8 cellular contexts compared by ENCODE assay signal in the genomic region with DNA sequence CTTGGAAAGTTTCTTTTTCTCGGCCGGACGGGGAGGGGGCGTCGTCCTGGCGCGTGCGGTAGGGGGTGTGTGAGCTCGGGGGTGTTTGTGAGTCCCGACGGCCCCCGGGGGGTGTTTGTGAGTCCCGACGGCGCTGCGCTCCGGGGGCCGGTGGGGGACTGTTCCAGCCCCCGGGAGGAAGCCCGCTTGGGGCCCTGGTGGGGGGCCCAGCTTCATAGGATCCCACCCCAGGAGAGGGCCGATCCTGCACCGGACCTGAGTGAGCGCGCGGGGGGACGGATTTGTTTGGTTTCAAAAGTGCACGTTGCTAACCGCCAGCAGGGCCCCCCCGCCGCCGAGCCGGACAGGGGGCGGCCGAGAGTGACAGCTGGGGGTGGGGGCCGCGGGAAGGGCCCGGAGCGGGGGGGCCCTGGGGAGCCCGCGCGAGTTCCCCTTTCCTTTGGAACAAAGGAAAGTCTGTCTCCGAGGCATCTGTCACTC. TPM values are rescaled to one million over a fixed set of nuclear protein-coding genes. Genes with fewer than 3 reads are reported as not detected.
DNase-seq lines count a peak whose midpoint lies in the region; ATAC-seq and TF ChIP-seq lines count a peak whose summit lies in the region.

No MANE protein-coding gene starts in this region.

- H3K9me3 ChIP-seq in neutrophil = no peaks in the 10 kb centered on the region

- peaks cover 13% of the 10 kb centered on the region for H3K36me3 Mint-ChIP-seq in activated CD8-positive, alpha-beta memory T cell treated with anti-CD3 and anti-CD28 coated beads, Interleukin-2, amount 10 ng/mL, durations not matched to agents 7 days and 5 days

- H3K4me1 ChIP-seq in foreskin keratinocyte (no peaks in the 10 kb centered on the region), neutrophil (ENCODE audit: control insufficient read depth in 1 of 2, insufficient read depth in 1 of 2, low read depth in 1 of 2, low read length in 1 of 2) (peaks cover 16 to 17% of the 10 kb centered on the region in 2 experiments)

- H3K27ac ChIP-seq in foreskin keratinocyte (peak overlapping the region; percentile 87), neutrophil (peak overlapping the region; percentile 74)

- H3K27ac Mint-ChIP-seq in activated CD8-positive, alpha-beta memory T cell treated with anti-CD3 and anti-CD28 coated beads, Interleukin-2, amount 10 ng/mL, durations not matched to agents 7 days and 5 days = peak overlapping the region; percentile 79

- no peaks in the 10 kb centered on the region for H3K27me3 Mint-ChIP-seq in activated CD8-positive, alpha-beta memory T cell treated with anti-CD3 and anti-CD28 coated beads, Interleukin-2, amount 10 ng/mL, durations not matched to agents 7 days and 5 days

- TF ChIP-seq CTCF in GM12865 (IDR thresholded peaks at IDR 0.05; ENCODE audit: insufficient read depth, low read depth, low read length, missing control alignments) (no peak), LNCaP clone FGC (IDR thresholded peaks at IDR 0.05; ENCODE audit: control insufficient read depth, extremely low read depth, insufficient read depth) (no peak), foreskin keratinocyte (conservative IDR thresholded peaks at IDR 0.05) (peak; percentile 8), neutrophil (IDR thresholded peaks at IDR 0.05) (no peak)

- peak; percentile 1 for ATAC-seq in activated CD8-positive, alpha-beta memory T cell treated with anti-CD3 and anti-CD28 coated beads, Interleukin-2, amount 10 ng/mL, durations not matched to agents 7 days and 5 days
- ATAC-seq in foreskin keratinocyte (no peak), HG03565 (IDR thresholded peaks at IDR 0.05; ENCODE audit: unreplicated experiment) (no peak)

- CTCF ChIA-PET in activated CD8-positive, alpha-beta memory T cell treated with anti-CD3 and anti-CD28 coated beads, Interleukin-2, amount 10 ng/mL, durations not matched to agents 7 days and 5 days (lab: Charles Lee) = interaction anchor here (0.6 to 6.4 kb wide), 9 partner anchors 11 to 181 kb away, joined by 3 to 54 read pairs (median 4); partner anchors contain the start of gene RAB5IF

- H3K9me3 Mint-ChIP-seq in activated CD8-positive, alpha-beta memory T cell treated with anti-CD3 and anti-CD28 coated beads, Interleukin-2, amount 10 ng/mL, durations not matched to agents 7 days and 5 days (ENCODE audit: low read depth) = no peaks in the 10 kb centered on the region

- no peaks in the 10 kb centered on the region for H3K36me3 ChIP-seq in neutrophil

- H3K4me3 Mint-ChIP-seq in activated CD8-positive, alpha-beta memory T cell treated with anti-CD3 and anti-CD28 coated beads, Interleukin-2, amount 10 ng/mL, durations not matched to agents 7 days and 5 days = peak overlapping the region; percentile 85

- no peaks in the 10 kb centered on the region for H3K27me3 ChIP-seq in foreskin keratinocyte
- peaks cover 60% of the 10 kb centered on the region for H3K27me3 ChIP-seq in neutrophil

- H3K4me1 Mint-ChIP-seq in activated CD8-positive, alpha-beta memory T cell treated with anti-CD3 and anti-CD28 coated beads, Interleukin-2, amount 10 ng/mL, durations not matched to agents 7 days and 5 days = peaks cover 37% of the 10 kb centered on the region

- H3K4me3 ChIP-seq in GM12865 (ENCODE audit: low read depth, low read length) (peak overlapping the region; percentile 86), LNCaP clone FGC (ENCODE audit: low read depth, low read length) (peak overlapping the region; percentile 78), neutrophil (ENCODE audit: low read depth in 1 of 2, low read length in 1 of 2) (peak overlapping the region; percentile 77 to 97)

- DNase-seq in GM12865 (ENCODE audit: low read depth) = peak; percentile 59
- no peak for DNase-seq in LNCaP clone FGC (ENCODE audit: low read depth)
- DNase-seq in activated CD8-positive, alpha-beta memory T cell treated with anti-CD3 and anti-CD28 coated beads, Interleukin-2, amount 10 ng/mL, durations not matched to agents 7 days and 5 days = peak; percentile 56
- DNase-seq in foreskin keratinocyte = no peak
- DNase-seq in OCI-M2 (lab: John Stamatoyannopoulos, UW; ENCODE audit: unreplicated experiment) = no peak
- DNase-seq in SHP77 treated with DMSO at 0.1 percent for 48 hours (lab: John Stamatoyannopoulos, UW) = no peak

RNA-seq across cellular contexts. Expression of gene TGIF2, which starts 0.4 kb away (rescaled TPM):
- 10 to 100 TPM; 32.5 to 40.9 TPM for total RNA-seq in activated CD8-positive, alpha-beta memory T cell treated with anti-CD3 and anti-CD28 coated beads, Interleukin-2, amount 10 ng/mL, durations not matched to agents 7 days and 5 days
- total RNA-seq in foreskin keratinocyte = 15.3 and 16.3 TPM in 2 replicates
- 9.6 and 11.0 TPM in 2 replicates for polyA plus RNA-seq in foreskin keratinocyte

RNA-seq across cellular contexts. Expression of gene RAB5IF, which starts 31.7 kb away (rescaled TPM):
- 100 to 1,000 TPM in 1 of 2 experiments, 10 to 100 TPM in 1; 81.8 to 115 TPM for total RNA-seq in activated CD8-positive, alpha-beta memory T cell treated with anti-CD3 and anti-CD28 coated beads, Interleukin-2, amount 10 ng/mL, durations not matched to agents 7 days and 5 days
- 109 and 111 TPM in 2 replicates for total RNA-seq in foreskin keratinocyte
- 137 and 147 TPM in 2 replicates for polyA plus RNA-seq in foreskin keratinocyte

RNA-seq across cellular contexts. Expression of gene MYL9, which starts 32.5 kb away (rescaled TPM):
- under 1 TPM; 0.59 to 0.96 TPM for total RNA-seq in activated CD8-positive, alpha-beta memory T cell treated with anti-CD3 and anti-CD28 coated beads, Interleukin-2, amount 10 ng/mL, durations not matched to agents 7 days and 5 days
- 5.3 and 7.7 TPM in 2 replicates for total RNA-seq in foreskin keratinocyte
- polyA plus RNA-seq in foreskin keratinocyte = 11.2 and 14.6 TPM in 2 replicates

Comparison
In these comparisons a context has a peak if more than half of its experiments do, and no peak if none do; other contexts are left out.
1. DNase-seq: peak in GM12865 (single experiment) and activated CD8-positive, alpha-beta memory T cell treated with anti-CD3 and anti-CD28 coated beads, Interleukin-2, amount 10 ng/mL, durations not matched to agents 7 days and 5 days (single experiment); none in LNCaP clone FGC (single experiment), foreskin keratinocyte (0 of 2), OCI-M2 (single experiment) and SHP77 treated with DMSO at 0.1 percent for 48 hours (single experiment).
2. Peak in every context shown above with its lines, with median percentiles within 50 percentile points of each other: H3K4me3 ChIP-seq.